ENCODE assay signal across 6 cellular contexts in genomic region chr4:109209647-109210046, GRCh38.
"Had no signal": no experiment of that assay in that cellular context is flagged by ENCODE, and none has a peak within 500 bp of the region (broad histone marks: within the 10 kb centered on the region; RNA-seq: fewer than 3 reads in every experiment).

No MANE protein-coding gene starts in this region.

- H3K27me3 Mint-ChIP-seq: IgD-negative memory B cell had no signal

- ATAC-seq: GM23338, HepG2 had no signal

- H3K27ac ChIP-seq: HL-60 had no signal

- H3K36me3 Mint-ChIP-seq: IgD-negative memory B cell had no signal

- H3K27ac Mint-ChIP-seq: GM23338, H9, IgD-negative memory B cell had no signal

- H3K9me3 Mint-ChIP-seq: GM23338, H9 had no signal

- H3K4me3 Mint-ChIP-seq: GM23338, H9, IgD-negative memory B cell had no signal

- DNase-seq: H9, HCEC 1CT had no signal

- H3K4me3 ChIP-seq: GM23338 had no signal

- H3K4me1 Mint-ChIP-seq: IgD-negative memory B cell had no signal
